In the genomic region with DNA sequence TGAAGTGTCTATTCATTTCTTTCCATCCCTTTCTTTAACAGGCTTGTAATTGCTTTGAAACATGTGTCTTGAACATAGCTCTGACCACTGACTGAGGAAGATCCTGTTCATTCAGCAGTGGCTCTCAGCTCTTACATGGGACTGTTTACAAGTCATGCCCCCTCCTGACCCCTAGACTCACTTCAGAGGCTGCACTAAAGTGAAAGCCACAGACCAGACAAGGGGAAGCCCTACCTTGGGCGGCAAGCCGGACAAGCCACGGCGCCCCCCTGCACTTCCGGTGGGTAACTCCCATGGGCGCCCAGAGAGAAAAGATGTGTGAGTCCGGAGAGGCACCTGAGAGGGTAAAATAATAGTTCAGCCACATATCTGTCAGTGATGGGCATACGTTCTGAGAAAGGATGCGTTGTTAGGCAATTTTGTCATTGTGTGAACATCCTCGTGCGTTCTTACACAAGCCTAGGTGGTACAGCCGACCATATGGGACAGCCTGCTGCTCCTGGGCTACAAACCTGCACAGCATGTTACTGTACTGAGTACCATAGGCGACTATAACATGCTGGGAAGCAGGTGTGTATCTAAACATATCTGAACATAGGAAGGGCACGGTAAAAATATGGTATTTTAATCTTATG, we compare ENCODE assay signal across 8 cellular contexts.
DNase-seq lines count a peak whose midpoint lies in the region; ATAC-seq and TF ChIP-seq lines count a peak whose summit lies in the region.
"Had no signal": no experiment of that assay in that cellular context is flagged by ENCODE, and none has a peak within 500 bp of the region (broad histone marks: within the 10 kb centered on the region; RNA-seq: fewer than 3 reads in every experiment).

No MANE protein-coding gene starts in this region.

- TF ChIP-seq EP300 in suprapubic skin (IDR thresholded peaks at IDR 0.05), result no peak

- no peak overlapping the region for H3K27ac ChIP-seq in suprapubic skin

- no peaks in the 10 kb centered on the region for H3K36me3 ChIP-seq in suprapubic skin

- H3K9me3 ChIP-seq in suprapubic skin, result no peaks in the 10 kb centered on the region

- intact Hi-C loops in natural killer cell (cut with micrococcal nuclease), result loop anchor here (5.0 kb wide), 2 partner anchors 48 to 107 kb away; no protein-coding TSS in a partner anchor

- ATAC-seq in GM18868 (IDR thresholded peaks at IDR 0.05; ENCODE audit: unreplicated experiment), result peak; percentile 69
- ATAC-seq in GM21717 (IDR thresholded peaks at IDR 0.05; ENCODE audit: unreplicated experiment), result peak; percentile 76
- peak; percentile 71 for ATAC-seq in HG03558 (IDR thresholded peaks at IDR 0.05; ENCODE audit: extremely low read depth, unreplicated experiment)
- peak; percentile 61 to 83 (median 72) for ATAC-seq in natural killer cell

- TF ChIP-seq POLR2A in suprapubic skin (IDR thresholded peaks at IDR 0.05), result no peak

- peak overlapping the region; percentile 74 to 82 for H3K27ac Mint-ChIP-seq in natural killer cell

- WGBS in suprapubic skin, result 72% methylated on average over 9 of the region's 14 CpGs

- no peaks in the 10 kb centered on the region for H3K27me3 ChIP-seq in suprapubic skin

- peaks cover 4% of the 10 kb centered on the region for H3K4me1 ChIP-seq in suprapubic skin

- H3K4me3 ChIP-seq in suprapubic skin, result no peak overlapping the region

- H3K9me3 Mint-ChIP-seq in natural killer cell, result no peaks in the 10 kb centered on the region

- peak overlapping the region; percentile 61 for H3K4me3 Mint-ChIP-seq in natural killer cell

- DNase-seq in natural killer cell (peak; percentile 51), suprapubic skin (ENCODE audit: low spot score in 2 of 2) (no peak), NCI-H2196 (lab: John Stamatoyannopoulos, UW; ENCODE audit: unreplicated experiment) (no peak), COLO829 (ENCODE audit: low spot score) (no peak)
- DNase-seq: NCI-H2171 treated with DMSO at 0.1 percent for 48 hours had no signal

- no peaks in the 10 kb centered on the region for H3K36me3 Mint-ChIP-seq in natural killer cell

- no peaks in the 10 kb centered on the region for H3K27me3 Mint-ChIP-seq in natural killer cell (ENCODE audit: low read depth in 2 of 2)

- H3K4me1 Mint-ChIP-seq in natural killer cell, result peaks cover 35 to 36% of the 10 kb centered on the region in 2 donors

- TF ChIP-seq CTCF in natural killer cell (IDR thresholded peaks at IDR 0.05), result no peak
- TF ChIP-seq CTCF in suprapubic skin (IDR thresholded peaks at IDR 0.05), result no peak
